In the genomic region with DNA sequence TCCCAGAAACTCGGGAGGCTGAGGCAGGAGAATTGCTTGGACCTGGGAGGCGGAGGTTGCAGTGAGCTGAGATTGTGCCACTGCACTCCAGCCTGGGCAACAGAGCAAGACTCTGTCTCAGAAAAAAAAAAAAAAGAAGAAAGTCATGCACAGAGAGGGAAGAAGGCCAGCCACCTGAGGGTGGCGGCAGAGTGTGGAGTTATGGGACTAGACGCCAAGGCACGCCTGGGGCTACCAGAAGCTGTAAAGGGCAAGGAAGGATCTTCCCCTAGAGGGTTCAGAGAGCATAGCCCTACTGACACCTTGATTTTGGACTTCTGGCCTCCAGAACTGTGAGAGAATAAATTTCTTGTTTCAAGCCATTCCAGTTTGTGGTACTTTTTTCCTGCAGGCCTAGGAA, we compare ENCODE assay signal across 7 cellular contexts. TPM values are rescaled to one million over a fixed set of nuclear protein-coding genes. Genes with fewer than 3 reads are reported as not detected.
"Had no signal": no experiment of that assay in that cellular context is flagged by ENCODE, and none has a peak within 500 bp of the region (broad histone marks: within the 10 kb centered on the region; RNA-seq: fewer than 3 reads in every experiment).

No MANE protein-coding gene starts in this region.

RNA-seq across cellular contexts. Expression of a gene that starts 30.2 kb away (rescaled TPM):
- total RNA-seq: activated B cell treated with CpG ODN at 0.5 μM for 24 hours; activated CD4-positive, alpha-beta memory T cell treated with anti-CD3 and anti-CD28 coated beads, Interleukin-2, amount 10 ng/mL, durations not matched to agents 7 days and 5 days; activated CD8-positive, alpha-beta memory T cell treated with anti-CD3 and anti-CD28 coated beads, Interleukin-2, amount 10 ng/mL, durations not matched to agents 7 days and 5 days; cerebellum; SJCRH30; T-helper 1 cell treated with Interleukin-12 subunit alpha and Interleukin-12 subunit beta and Interleukin-4 antibody, amounts not matched to agents 30 ng/mL and 1 ng/mL, for 36 hours; T-helper 2 cell treated with Interferon-gamma antibody and Interleukin-4, amounts not matched to agents 100 ng/mL and 5 ng/mL, for 36 hours had no signal
